21 cellular contexts compared by ENCODE assay signal in genomic region chr3:46300461-46300789, GRCh38. TPM values are rescaled to one million over a fixed set of nuclear protein-coding genes. Genes with fewer than 3 reads are reported as not detected.
DNase-seq lines count a peak whose midpoint lies in the region; ATAC-seq, FAIRE-seq and TF ChIP-seq lines count a peak whose summit lies in the region.
"Had no signal": no experiment of that assay in that cellular context is flagged by ENCODE, and none has a peak within 500 bp of the region (broad histone marks: within the 10 kb centered on the region; RNA-seq: fewer than 3 reads in every experiment).

No MANE protein-coding gene starts in this region.

- H3K9me3 Mint-ChIP-seq in CD4-positive, alpha-beta memory T cell: no peaks in the 10 kb centered on the region
- H3K9me3 Mint-ChIP-seq in activated CD8-positive, alpha-beta T cell treated with anti-CD3 and anti-CD28 coated beads, Interleukin-2, amount 10 ng/mL, durations not matched to agents 7 days and 5 days (ENCODE audit: insufficient read depth): no peaks in the 10 kb centered on the region
- H3K9me3 Mint-ChIP-seq in naive thymus-derived CD4-positive, alpha-beta T cell: peaks cover 0 to 2% (median 0%) of the 10 kb centered on the region in 11 donors
- H3K9me3 Mint-ChIP-seq: naive thymus-derived CD8-positive, alpha-beta T cell; WTC11 had no signal

- no peaks in the 10 kb centered on the region for H3K9me3 ChIP-seq in CD4-positive, alpha-beta memory T cell (ENCODE audit: control insufficient read depth in 1 of 2, low read length in 2 of 2)
- H3K9me3 ChIP-seq in naive thymus-derived CD4-positive, alpha-beta T cell (ENCODE audit: control insufficient read depth in 2 of 3, low read length in 3 of 3): no peaks in the 10 kb centered on the region
- H3K9me3 ChIP-seq: body of pancreas, thyroid gland had no signal

- H3K27me3 ChIP-seq in CD4-positive, alpha-beta memory T cell (ENCODE audit: insufficient read depth, low read length): no peaks in the 10 kb centered on the region
- H3K27me3 ChIP-seq in naive thymus-derived CD4-positive, alpha-beta T cell (ENCODE audit: control insufficient read depth in 2 of 2, insufficient read depth in 2 of 2, low read length in 2 of 2): no peaks in the 10 kb centered on the region
- H3K27me3 ChIP-seq in brain microvascular endothelial cell (replicated peaks): peaks cover 3% of the 10 kb centered on the region
- H3K27me3 ChIP-seq: body of pancreas, thyroid gland had no signal

- H3K36me3 Mint-ChIP-seq in CD4-positive, alpha-beta memory T cell: no peaks in the 10 kb centered on the region
- peaks cover 20% of the 10 kb centered on the region for H3K36me3 Mint-ChIP-seq in activated CD8-positive, alpha-beta T cell treated with anti-CD3 and anti-CD28 coated beads, Interleukin-2, amount 10 ng/mL, durations not matched to agents 7 days and 5 days (ENCODE audit: low read depth)
- peaks cover 0 to 19% (median 0%) of the 10 kb centered on the region in 5 donors for H3K36me3 Mint-ChIP-seq in naive thymus-derived CD4-positive, alpha-beta T cell
- H3K36me3 Mint-ChIP-seq: naive thymus-derived CD8-positive, alpha-beta T cell; WTC11 had no signal

- CTCF ChIA-PET in CD4-positive, alpha-beta memory T cell (lab: Charles Lee; ENCODE audit: partially characterized antibody): interaction anchor here (0.8 to 3.2 kb wide), 4 partner anchors 24 to 188 kb away, joined by 3 to 27 read pairs (median 6); partner anchors contain the start of gene CCR5
- CTCF ChIA-PET in activated CD8-positive, alpha-beta T cell treated with anti-CD3 and anti-CD28 coated beads, Interleukin-2, amount 10 ng/mL, durations not matched to agents 7 days and 5 days (lab: Charles Lee): interaction anchor here (0.6 to 6.2 kb wide), 16 partner anchors 12 to 202 kb away, joined by 3 to 105 read pairs (median 5); partner anchors contain the start of genes CCR2 and CCR5
- CTCF ChIA-PET in naive thymus-derived CD4-positive, alpha-beta T cell (lab: Charles Lee): no interaction called here

- H3K27ac ChIP-seq in CD4-positive, alpha-beta memory T cell (ENCODE audit: low read depth, low read length): no peak overlapping the region
- no peak overlapping the region for H3K27ac ChIP-seq in naive thymus-derived CD4-positive, alpha-beta T cell (ENCODE audit: low read depth, low read length)
- H3K27ac ChIP-seq in brain microvascular endothelial cell: no peak overlapping the region
- H3K27ac ChIP-seq: thyroid gland had no signal

- TF ChIP-seq CTCF in D721Med (IDR thresholded peaks at IDR 0.05; ENCODE audit: insufficient read depth, missing control alignments) (no peak), brain microvascular endothelial cell (IDR thresholded peaks at IDR 0.05; ENCODE audit: low read depth, low read length, missing control alignments) (no peak)

- H3K36me3 ChIP-seq in CD4-positive, alpha-beta memory T cell (ENCODE audit: insufficient read depth, low read length): no peaks in the 10 kb centered on the region
- H3K36me3 ChIP-seq in naive thymus-derived CD4-positive, alpha-beta T cell (ENCODE audit: control insufficient read depth in 2 of 3, insufficient read depth in 3 of 3, low read length in 3 of 3): no peaks in the 10 kb centered on the region
- H3K36me3 ChIP-seq in brain microvascular endothelial cell (replicated peaks): no peaks in the 10 kb centered on the region
- H3K36me3 ChIP-seq: thyroid gland had no signal

- peaks cover 64% of the 10 kb centered on the region for H3K4me1 ChIP-seq in CD4-positive, alpha-beta memory T cell (ENCODE audit: insufficient read depth, low read length)
- H3K4me1 ChIP-seq in naive thymus-derived CD4-positive, alpha-beta T cell (ENCODE audit: control insufficient read depth in 2 of 2, insufficient read depth in 2 of 2, low read length in 2 of 2): peaks cover 34 to 58% of the 10 kb centered on the region in 2 donors
- H3K4me1 ChIP-seq: body of pancreas, thyroid gland had no signal

- H3K4me3 Mint-ChIP-seq in CD4-positive, alpha-beta memory T cell: peak overlapping the region in 7 of 8 donors; percentile 9 to 79 (median 28)
- no peak overlapping the region for H3K4me3 Mint-ChIP-seq in activated CD8-positive, alpha-beta T cell treated with anti-CD3 and anti-CD28 coated beads, Interleukin-2, amount 10 ng/mL, durations not matched to agents 7 days and 5 days
- peak overlapping the region in 4 of 10 donors; percentile 7 to 43 (median 34) for H3K4me3 Mint-ChIP-seq in naive thymus-derived CD4-positive, alpha-beta T cell
- H3K4me3 Mint-ChIP-seq: WTC11 had no signal

- H3K4me1 Mint-ChIP-seq in CD4-positive, alpha-beta memory T cell: peaks cover 53 to 93% (median 72%) of the 10 kb centered on the region in 4 donors
- peaks cover 81% of the 10 kb centered on the region for H3K4me1 Mint-ChIP-seq in activated CD8-positive, alpha-beta T cell treated with anti-CD3 and anti-CD28 coated beads, Interleukin-2, amount 10 ng/mL, durations not matched to agents 7 days and 5 days (ENCODE audit: low read depth)
- H3K4me1 Mint-ChIP-seq in naive thymus-derived CD4-positive, alpha-beta T cell: peaks cover 35 to 70% (median 57%) of the 10 kb centered on the region in 7 donors
- H3K4me1 Mint-ChIP-seq: WTC11 had no signal

- FAIRE-seq in GM19239 (lab: Jason Lieb, UNC) (peak; percentile 54), D721Med (lab: Jason Lieb, UNC) (no peak)
- FAIRE-seq: small intestine had no signal

- no peak for DNase-seq in CD4-positive, alpha-beta memory T cell
- DNase-seq in GM19239 (ENCODE audit: insufficient read length, low spot score): no peak
- no peak for DNase-seq in activated CD8-positive, alpha-beta T cell treated with anti-CD3 and anti-CD28 coated beads, Interleukin-2, amount 10 ng/mL, durations not matched to agents 7 days and 5 days
- DNase-seq in naive thymus-derived CD4-positive, alpha-beta T cell: no peak
- no peak for DNase-seq in hepatic stellate cell (ENCODE audit: low spot score)
- no peak for DNase-seq in D721Med (ENCODE audit: insufficient read length, low spot score)
- no peak for DNase-seq in brain microvascular endothelial cell
- DNase-seq: activated CD8-positive, alpha-beta memory T cell treated with anti-CD3 and anti-CD28 coated beads, Interleukin-2, amount 50 U/mL, for 48 hours; activated naive CD4-positive, alpha-beta T cell treated with anti-CD3 and anti-CD28 coated beads, Interleukin-2, amount 50 U/mL, for 16 hours; dorsolateral prefrontal cortex; NCI-H1417; posterior cingulate gyrus; small intestine; thyroid gland had no signal

- peak overlapping the region; percentile 60 to 89 (median 79) for H3K27ac Mint-ChIP-seq in CD4-positive, alpha-beta memory T cell
- H3K27ac Mint-ChIP-seq in activated CD8-positive, alpha-beta T cell treated with anti-CD3 and anti-CD28 coated beads, Interleukin-2, amount 10 ng/mL, durations not matched to agents 7 days and 5 days: peak overlapping the region; percentile 92
- H3K27ac Mint-ChIP-seq in naive thymus-derived CD4-positive, alpha-beta T cell: peak overlapping the region in 8 of 9 donors; percentile 1 to 78 (median 45)
- H3K27ac Mint-ChIP-seq: WTC11 had no signal

- POLR2A ChIA-PET in CD4-positive, alpha-beta memory T cell (lab: Charles Lee; ENCODE audit: partially characterized antibody): interaction anchor here (0.9 to 5.0 kb wide), 7 partner anchors 12 to 69 kb away, joined by 3 to 55 read pairs (median 7); partner anchors contain the start of genes CCR2 and CCR5
- POLR2A ChIA-PET in activated CD8-positive, alpha-beta T cell treated with anti-CD3 and anti-CD28 coated beads, Interleukin-2, amount 10 ng/mL, durations not matched to agents 7 days and 5 days (lab: Charles Lee): interaction anchor here (0.8 to 3.6 kb wide), 8 partner anchors 16 to 85 kb away, joined by 3 to 22 read pairs (median 3); partner anchors contain the start of gene CCR5
- POLR2A ChIA-PET in naive thymus-derived CD4-positive, alpha-beta T cell (lab: Charles Lee): no interaction called here

- H3K27me3 Mint-ChIP-seq in CD4-positive, alpha-beta memory T cell: no peaks in the 10 kb centered on the region
- peaks cover 2% of the 10 kb centered on the region for H3K27me3 Mint-ChIP-seq in activated CD8-positive, alpha-beta T cell treated with anti-CD3 and anti-CD28 coated beads, Interleukin-2, amount 10 ng/mL, durations not matched to agents 7 days and 5 days (ENCODE audit: low read depth)
- H3K27me3 Mint-ChIP-seq in naive thymus-derived CD4-positive, alpha-beta T cell: peaks cover 0 to 17% (median 0%) of the 10 kb centered on the region in 5 donors
- H3K27me3 Mint-ChIP-seq: naive thymus-derived CD8-positive, alpha-beta T cell had no signal

- in situ Hi-C loops in brain microvascular endothelial cell (cut with HindIII; ENCODE audit: low pct_ligation_motif_present, low sequenced_read_pairs): no loop called here

- intact Hi-C loops in CD4-positive, alpha-beta memory T cell (cut with micrococcal nuclease): no loop called here
- intact Hi-C loops in naive thymus-derived CD4-positive, alpha-beta T cell (cut with micrococcal nuclease): no loop called here

- no peak overlapping the region for H3K4me3 ChIP-seq in CD4-positive, alpha-beta memory T cell (ENCODE audit: low read length in 2 of 2)
- no peak overlapping the region for H3K4me3 ChIP-seq in naive thymus-derived CD4-positive, alpha-beta T cell (ENCODE audit: low read length)
- H3K4me3 ChIP-seq in brain microvascular endothelial cell (ENCODE audit: low read depth, low read length): no peak overlapping the region
- H3K4me3 ChIP-seq: body of pancreas, dorsolateral prefrontal cortex, thyroid gland had no signal

- no peak for ATAC-seq in activated CD8-positive, alpha-beta T cell treated with anti-CD3 and anti-CD28 coated beads, Interleukin-2, amount 10 ng/mL, durations not matched to agents 7 days and 5 days
- no peak for ATAC-seq in naive thymus-derived CD4-positive, alpha-beta T cell
- ATAC-seq: body of pancreas, esophagus mucosa, WTC11 had no signal

RNA-seq across cellular contexts. Expression of gene CCR2, which starts 53.5 kb away (rescaled TPM):
- total RNA-seq in CD4-positive, alpha-beta memory T cell: 10 to 100 TPM; 16.3 to 18.4 TPM
- 10 to 100 TPM; 39.7 to 64.7 TPM for polyA plus RNA-seq in CD4-positive, alpha-beta memory T cell
- 10 to 100 TPM; 70.8 to 70.9 TPM for total RNA-seq in activated CD8-positive, alpha-beta T cell treated with anti-CD3 and anti-CD28 coated beads, Interleukin-2, amount 10 ng/mL, durations not matched to agents 7 days and 5 days
- 10 to 100 TPM in 2 of 5 experiments, 1 to 10 TPM in 1, under 1 TPM in 2; 0.41 to 34.9 (median 2.0) TPM for total RNA-seq in naive thymus-derived CD4-positive, alpha-beta T cell
- polyA plus RNA-seq in naive thymus-derived CD4-positive, alpha-beta T cell: under 1 TPM in 1 of 2 donors, not detected in 1; 0.13 TPM
- total RNA-seq: H4, lung microvascular endothelial cell, RPMI7951, WTC11 had no signal

RNA-seq across cellular contexts. Expression of gene CCR3, which starts 58.2 kb away (rescaled TPM):
- under 1 TPM; 0.29 to 0.55 TPM for total RNA-seq in CD4-positive, alpha-beta memory T cell
- under 1 TPM in 1 of 2 donors, not detected in 1; 0.60 TPM for polyA plus RNA-seq in CD4-positive, alpha-beta memory T cell
- total RNA-seq in activated CD8-positive, alpha-beta T cell treated with anti-CD3 and anti-CD28 coated beads, Interleukin-2, amount 10 ng/mL, durations not matched to agents 7 days and 5 days: under 1 TPM; 0.34 to 0.37 TPM
- 1 to 10 TPM in 2 of 5 experiments, under 1 TPM in 1, not detected in 2; 0.17 to 7.4 (median 2.4) TPM for total RNA-seq in naive thymus-derived CD4-positive, alpha-beta T cell
- not detected for polyA plus RNA-seq in naive thymus-derived CD4-positive, alpha-beta T cell
- total RNA-seq: body of pancreas; esophagus mucosa; lung microvascular endothelial cell; naive thymus-derived CD8-positive, alpha-beta T cell; RPMI7951; thyroid gland; WTC11 had no signal
- polyA plus RNA-seq: naive thymus-derived CD8-positive, alpha-beta T cell; small intestine had no signal
